Comparison of ENCODE assay signal across 8 cellular contexts in genomic region chr13:25165136-25165535, GRCh38. TPM values are rescaled to one million over a fixed set of nuclear protein-coding genes. Genes with fewer than 3 reads are reported as not detected.
"Had no signal": no experiment of that assay in that cellular context is flagged by ENCODE, and none has a peak within 500 bp of the region (broad histone marks: within the 10 kb centered on the region; RNA-seq: fewer than 3 reads in every experiment).

No MANE protein-coding gene starts in this region.

RNA-seq across cellular contexts. Expression of gene AMER2, which starts 7.0 kb away (rescaled TPM):
- total RNA-seq: esophagus squamous epithelium; left ventricle myocardium superior; naive thymus-derived CD4-positive, alpha-beta T cell; osteocyte; pulmonary artery endothelial cell; skeletal muscle tissue; spleen had no signal
- polyA plus RNA-seq: immature natural killer cell, spleen had no signal
